ENCODE assay signal across 1 cellular context in the genomic region with DNA sequence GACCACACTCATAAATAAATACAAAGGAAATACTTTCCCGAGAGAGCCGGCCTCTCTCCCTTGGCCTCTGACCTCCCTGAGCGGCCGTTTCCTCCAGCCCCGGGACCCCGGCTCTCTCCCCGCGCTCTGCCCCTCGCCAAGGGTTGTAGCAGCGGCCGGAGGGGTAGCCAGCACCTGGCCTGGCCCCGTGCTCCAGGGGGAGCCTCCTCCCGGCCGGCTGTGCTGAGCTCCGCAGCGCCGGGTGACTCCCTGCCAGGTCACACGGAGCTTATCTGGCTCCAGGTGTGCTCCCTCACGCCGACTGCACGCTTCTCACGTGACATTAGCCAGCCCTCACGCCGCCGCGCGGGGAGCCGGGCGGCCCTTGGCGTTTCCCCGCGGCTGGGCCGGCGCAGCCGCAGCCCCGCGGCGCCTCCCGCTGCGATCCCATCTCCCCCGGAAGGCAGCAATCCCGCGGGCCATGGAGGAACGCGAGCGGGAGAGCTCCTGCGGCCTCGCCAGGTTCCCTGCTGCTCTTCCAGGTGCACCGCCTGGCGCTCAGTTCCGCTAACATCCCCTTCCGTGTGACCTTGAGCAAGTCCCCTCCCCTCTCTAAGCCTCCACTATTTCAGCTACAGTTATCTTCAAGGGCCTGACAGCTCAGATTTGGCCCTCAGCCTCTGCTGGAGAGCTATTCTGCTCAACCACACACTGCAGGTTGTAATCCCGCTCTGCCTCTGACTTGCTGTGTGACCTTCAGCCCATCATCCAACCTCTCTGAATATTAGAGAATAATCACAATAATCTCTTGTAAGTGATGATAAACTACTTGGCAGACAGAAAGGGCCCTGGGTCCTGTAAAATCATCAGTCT.
TF ChIP-seq lines count a peak whose summit lies in the region.

No MANE protein-coding gene starts in this region.

TF ChIP-seq in HepG2, 621 proteins besides CTCF, POLR2A, EP300 and RAD21 (continues in another document):
- no peak for TF ChIP-seq ZMYM2 (CRISPR knock-in tag; IDR thresholded peaks at IDR 0.05)
- peak in 1 of 2 experiments; percentile 43; a peak in 3 of 4 replicates for TF ChIP-seq NR2F1 (CRISPR knock-in tag; IDR thresholded peaks at IDR 0.05)
- TF ChIP-seq, protein P1, sequence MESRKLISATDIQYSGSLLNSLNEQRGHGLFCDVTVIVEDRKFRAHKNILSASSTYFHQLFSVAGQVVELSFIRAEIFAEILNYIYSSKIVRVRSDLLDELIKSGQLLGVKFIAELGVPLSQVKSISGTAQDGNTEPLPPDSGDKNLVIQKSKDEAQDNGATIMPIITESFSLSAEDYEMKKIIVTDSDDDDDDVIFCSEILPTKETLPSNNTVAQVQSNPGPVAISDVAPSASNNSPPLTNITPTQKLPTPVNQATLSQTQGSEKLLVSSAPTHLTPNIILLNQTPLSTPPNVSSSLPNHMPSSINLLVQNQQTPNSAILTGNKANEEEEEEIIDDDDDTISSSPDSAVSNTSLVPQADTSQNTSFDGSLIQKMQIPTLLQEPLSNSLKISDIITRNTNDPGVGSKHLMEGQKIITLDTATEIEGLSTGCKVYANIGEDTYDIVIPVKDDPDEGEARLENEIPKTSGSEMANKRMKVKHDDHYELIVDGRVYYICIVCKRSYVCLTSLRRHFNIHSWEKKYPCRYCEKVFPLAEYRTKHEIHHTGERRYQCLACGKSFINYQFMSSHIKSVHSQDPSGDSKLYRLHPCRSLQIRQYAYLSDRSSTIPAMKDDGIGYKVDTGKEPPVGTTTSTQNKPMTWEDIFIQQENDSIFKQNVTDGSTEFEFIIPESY (CRISPR knock-in tag; IDR thresholded peaks at IDR 0.05): no peak
- TF ChIP-seq, protein P2, sequence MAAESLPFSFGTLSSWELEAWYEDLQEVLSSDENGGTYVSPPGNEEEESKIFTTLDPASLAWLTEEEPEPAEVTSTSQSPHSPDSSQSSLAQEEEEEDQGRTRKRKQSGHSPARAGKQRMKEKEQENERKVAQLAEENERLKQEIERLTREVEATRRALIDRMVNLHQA (CRISPR knock-in tag; IDR thresholded peaks at IDR 0.05): no peak
- TF ChIP-seq PAX8 (CRISPR knock-in tag; IDR thresholded peaks at IDR 0.05; ENCODE audit: borderline replicate concordance): no peak
- TF ChIP-seq ZNF773 (CRISPR knock-in tag; IDR thresholded peaks at IDR 0.05; ENCODE audit: borderline replicate concordance): no peak
- TF ChIP-seq ZNF12 (CRISPR knock-in tag; IDR thresholded peaks at IDR 0.05): no peak
- TF ChIP-seq KDM4B (CRISPR knock-in tag; IDR thresholded peaks at IDR 0.05): 0 out of 2 replicates have a peak, but pooled peaks have one; percentile 28
- no peak; the same call in 1 of the 2 replicates for TF ChIP-seq ZNF317 (CRISPR knock-in tag; IDR thresholded peaks at IDR 0.05)
- no peak for TF ChIP-seq CHCHD3 (CRISPR knock-in tag; IDR thresholded peaks at IDR 0.05)
- TF ChIP-seq SOX13 (IDR thresholded peaks at IDR 0.05): no peak
- TF ChIP-seq SOX13 (CRISPR knock-in tag; conservative IDR thresholded peaks at IDR 0.05 in 1 of 2, IDR thresholded peaks at IDR 0.05 in 1 of 2): no peak
- TF ChIP-seq, protein P3, sequence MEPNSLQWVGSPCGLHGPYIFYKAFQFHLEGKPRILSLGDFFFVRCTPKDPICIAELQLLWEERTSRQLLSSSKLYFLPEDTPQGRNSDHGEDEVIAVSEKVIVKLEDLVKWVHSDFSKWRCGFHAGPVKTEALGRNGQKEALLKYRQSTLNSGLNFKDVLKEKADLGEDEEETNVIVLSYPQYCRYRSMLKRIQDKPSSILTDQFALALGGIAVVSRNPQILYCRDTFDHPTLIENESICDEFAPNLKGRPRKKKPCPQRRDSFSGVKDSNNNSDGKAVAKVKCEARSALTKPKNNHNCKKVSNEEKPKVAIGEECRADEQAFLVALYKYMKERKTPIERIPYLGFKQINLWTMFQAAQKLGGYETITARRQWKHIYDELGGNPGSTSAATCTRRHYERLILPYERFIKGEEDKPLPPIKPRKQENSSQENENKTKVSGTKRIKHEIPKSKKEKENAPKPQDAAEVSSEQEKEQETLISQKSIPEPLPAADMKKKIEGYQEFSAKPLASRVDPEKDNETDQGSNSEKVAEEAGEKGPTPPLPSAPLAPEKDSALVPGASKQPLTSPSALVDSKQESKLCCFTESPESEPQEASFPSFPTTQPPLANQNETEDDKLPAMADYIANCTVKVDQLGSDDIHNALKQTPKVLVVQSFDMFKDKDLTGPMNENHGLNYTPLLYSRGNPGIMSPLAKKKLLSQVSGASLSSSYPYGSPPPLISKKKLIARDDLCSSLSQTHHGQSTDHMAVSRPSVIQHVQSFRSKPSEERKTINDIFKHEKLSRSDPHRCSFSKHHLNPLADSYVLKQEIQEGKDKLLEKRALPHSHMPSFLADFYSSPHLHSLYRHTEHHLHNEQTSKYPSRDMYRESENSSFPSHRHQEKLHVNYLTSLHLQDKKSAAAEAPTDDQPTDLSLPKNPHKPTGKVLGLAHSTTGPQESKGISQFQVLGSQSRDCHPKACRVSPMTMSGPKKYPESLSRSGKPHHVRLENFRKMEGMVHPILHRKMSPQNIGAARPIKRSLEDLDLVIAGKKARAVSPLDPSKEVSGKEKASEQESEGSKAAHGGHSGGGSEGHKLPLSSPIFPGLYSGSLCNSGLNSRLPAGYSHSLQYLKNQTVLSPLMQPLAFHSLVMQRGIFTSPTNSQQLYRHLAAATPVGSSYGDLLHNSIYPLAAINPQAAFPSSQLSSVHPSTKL (CRISPR knock-in tag; IDR thresholded peaks at IDR 0.05): no peak; the same call in 1 of the 2 replicates
- TF ChIP-seq BRCA1 (CRISPR knock-in tag; IDR thresholded peaks at IDR 0.05): no peak
- no peak for TF ChIP-seq HOXA7 (CRISPR knock-in tag; IDR thresholded peaks at IDR 0.05)
- TF ChIP-seq, protein P4, sequence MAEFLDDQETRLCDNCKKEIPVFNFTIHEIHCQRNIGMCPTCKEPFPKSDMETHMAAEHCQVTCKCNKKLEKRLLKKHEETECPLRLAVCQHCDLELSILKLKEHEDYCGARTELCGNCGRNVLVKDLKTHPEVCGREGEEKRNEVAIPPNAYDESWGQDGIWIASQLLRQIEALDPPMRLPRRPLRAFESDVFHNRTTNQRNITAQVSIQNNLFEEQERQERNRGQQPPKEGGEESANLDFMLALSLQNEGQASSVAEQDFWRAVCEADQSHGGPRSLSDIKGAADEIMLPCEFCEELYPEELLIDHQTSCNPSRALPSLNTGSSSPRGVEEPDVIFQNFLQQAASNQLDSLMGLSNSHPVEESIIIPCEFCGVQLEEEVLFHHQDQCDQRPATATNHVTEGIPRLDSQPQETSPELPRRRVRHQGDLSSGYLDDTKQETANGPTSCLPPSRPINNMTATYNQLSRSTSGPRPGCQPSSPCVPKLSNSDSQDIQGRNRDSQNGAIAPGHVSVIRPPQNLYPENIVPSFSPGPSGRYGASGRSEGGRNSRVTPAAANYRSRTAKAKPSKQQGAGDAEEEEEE (CRISPR knock-in tag; IDR thresholded peaks at IDR 0.05; ENCODE audit: borderline replicate concordance): no peak
- TF ChIP-seq, protein P5, sequence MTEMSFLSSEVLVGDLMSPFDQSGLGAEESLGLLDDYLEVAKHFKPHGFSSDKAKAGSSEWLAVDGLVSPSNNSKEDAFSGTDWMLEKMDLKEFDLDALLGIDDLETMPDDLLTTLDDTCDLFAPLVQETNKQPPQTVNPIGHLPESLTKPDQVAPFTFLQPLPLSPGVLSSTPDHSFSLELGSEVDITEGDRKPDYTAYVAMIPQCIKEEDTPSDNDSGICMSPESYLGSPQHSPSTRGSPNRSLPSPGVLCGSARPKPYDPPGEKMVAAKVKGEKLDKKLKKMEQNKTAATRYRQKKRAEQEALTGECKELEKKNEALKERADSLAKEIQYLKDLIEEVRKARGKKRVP (CRISPR knock-in tag; IDR thresholded peaks at IDR 0.05): no peak
- no peak for TF ChIP-seq CCAR2 (optimal IDR thresholded peaks at IDR 0.05; ENCODE audit: low read depth, low read length)
- peak; percentile 59; the same call in 1 of the 2 replicates for TF ChIP-seq ZIK1 (CRISPR knock-in tag; IDR thresholded peaks at IDR 0.05; ENCODE audit: borderline replicate concordance, low read depth)
- TF ChIP-seq TARDBP (CRISPR knock-in tag; IDR thresholded peaks at IDR 0.05): 0 out of 2 replicates have a peak, but pooled peaks have one; percentile 39
- TF ChIP-seq ZKSCAN5 (CRISPR knock-in tag; IDR thresholded peaks at IDR 0.05): no peak
- TF ChIP-seq, protein P6, sequence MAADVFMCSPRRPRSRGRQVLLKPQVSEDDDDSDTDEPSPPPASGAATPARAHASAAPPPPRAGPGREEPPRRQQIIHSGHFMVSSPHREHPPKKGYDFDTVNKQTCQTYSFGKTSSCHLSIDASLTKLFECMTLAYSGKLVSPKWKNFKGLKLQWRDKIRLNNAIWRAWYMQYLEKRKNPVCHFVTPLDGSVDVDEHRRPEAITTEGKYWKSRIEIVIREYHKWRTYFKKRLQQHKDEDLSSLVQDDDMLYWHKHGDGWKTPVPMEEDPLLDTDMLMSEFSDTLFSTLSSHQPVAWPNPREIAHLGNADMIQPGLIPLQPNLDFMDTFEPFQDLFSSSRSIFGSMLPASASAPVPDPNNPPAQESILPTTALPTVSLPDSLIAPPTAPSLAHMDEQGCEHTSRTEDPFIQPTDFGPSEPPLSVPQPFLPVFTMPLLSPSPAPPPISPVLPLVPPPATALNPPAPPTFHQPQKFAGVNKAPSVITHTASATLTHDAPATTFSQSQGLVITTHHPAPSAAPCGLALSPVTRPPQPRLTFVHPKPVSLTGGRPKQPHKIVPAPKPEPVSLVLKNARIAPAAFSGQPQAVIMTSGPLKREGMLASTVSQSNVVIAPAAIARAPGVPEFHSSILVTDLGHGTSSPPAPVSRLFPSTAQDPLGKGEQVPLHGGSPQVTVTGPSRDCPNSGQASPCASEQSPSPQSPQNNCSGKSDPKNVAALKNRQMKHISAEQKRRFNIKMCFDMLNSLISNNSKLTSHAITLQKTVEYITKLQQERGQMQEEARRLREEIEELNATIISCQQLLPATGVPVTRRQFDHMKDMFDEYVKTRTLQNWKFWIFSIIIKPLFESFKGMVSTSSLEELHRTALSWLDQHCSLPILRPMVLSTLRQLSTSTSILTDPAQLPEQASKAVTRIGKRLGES (CRISPR knock-in tag; IDR thresholded peaks at IDR 0.05; ENCODE audit: borderline replicate concordance): peak; percentile 85
- no peak for TF ChIP-seq HNF4G (IDR thresholded peaks at IDR 0.05; ENCODE audit: borderline replicate concordance, low read depth, low read length)
- peak; percentile 36; the same call in 1 of the 2 replicates for TF ChIP-seq HNF4G (CRISPR knock-in tag; IDR thresholded peaks at IDR 0.05; ENCODE audit: borderline replicate concordance, low read depth)
- TF ChIP-seq NCOA1 (CRISPR knock-in tag; IDR thresholded peaks at IDR 0.05): no peak
- TF ChIP-seq, protein P7, sequence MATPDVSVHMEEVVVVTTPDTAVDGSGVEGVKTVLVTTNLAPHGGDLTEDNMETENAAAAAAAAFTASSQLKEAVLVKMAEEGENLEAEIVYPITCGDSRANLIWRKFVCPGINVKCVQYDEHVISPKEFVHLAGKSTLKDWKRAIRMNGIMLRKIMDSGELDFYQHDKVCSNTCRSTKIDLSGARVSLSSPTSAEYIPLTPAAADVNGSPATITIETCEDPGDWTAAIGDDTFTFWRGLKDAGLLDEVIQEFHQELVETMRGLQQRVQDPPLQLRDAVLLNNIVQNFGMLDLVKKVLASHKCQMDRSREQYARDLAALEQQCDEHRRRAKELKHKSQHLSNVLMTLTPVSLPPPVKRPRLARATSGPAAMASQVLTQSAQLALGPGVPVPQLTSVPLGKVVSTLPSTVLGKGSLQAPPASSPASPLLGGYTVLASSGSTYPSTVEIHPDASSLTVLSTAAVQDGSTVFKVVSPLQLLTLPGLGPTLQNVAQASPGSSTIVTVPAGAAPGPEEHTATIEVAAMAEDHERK (CRISPR knock-in tag; IDR thresholded peaks at IDR 0.05; ENCODE audit: low read depth): no peak
- TF ChIP-seq HDAC1 (CRISPR knock-in tag; IDR thresholded peaks at IDR 0.05): no peak; the same call in none of the 2 replicates
- TF ChIP-seq ZFP36L1 (CRISPR knock-in tag; IDR thresholded peaks at IDR 0.05): no peak
- TF ChIP-seq ZNF331 (CRISPR knock-in tag; IDR thresholded peaks at IDR 0.05): peak; percentile 48; the same call in 1 of the 2 replicates
- TF ChIP-seq ZNF484 (CRISPR knock-in tag; IDR thresholded peaks at IDR 0.05; ENCODE audit: borderline replicate concordance, low read depth): no peak
- TF ChIP-seq, protein P8, sequence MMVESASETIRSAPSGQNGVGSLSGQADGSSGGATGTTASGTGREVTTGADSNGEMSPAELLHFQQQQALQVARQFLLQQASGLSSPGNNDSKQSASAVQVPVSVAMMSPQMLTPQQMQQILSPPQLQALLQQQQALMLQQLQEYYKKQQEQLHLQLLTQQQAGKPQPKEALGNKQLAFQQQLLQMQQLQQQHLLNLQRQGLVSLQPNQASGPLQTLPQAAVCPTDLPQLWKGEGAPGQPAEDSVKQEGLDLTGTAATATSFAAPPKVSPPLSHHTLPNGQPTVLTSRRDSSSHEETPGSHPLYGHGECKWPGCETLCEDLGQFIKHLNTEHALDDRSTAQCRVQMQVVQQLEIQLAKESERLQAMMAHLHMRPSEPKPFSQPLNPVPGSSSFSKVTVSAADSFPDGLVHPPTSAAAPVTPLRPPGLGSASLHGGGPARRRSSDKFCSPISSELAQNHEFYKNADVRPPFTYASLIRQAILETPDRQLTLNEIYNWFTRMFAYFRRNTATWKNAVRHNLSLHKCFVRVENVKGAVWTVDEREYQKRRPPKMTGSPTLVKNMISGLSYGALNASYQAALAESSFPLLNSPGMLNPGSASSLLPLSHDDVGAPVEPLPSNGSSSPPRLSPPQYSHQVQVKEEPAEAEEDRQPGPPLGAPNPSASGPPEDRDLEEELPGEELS (CRISPR knock-in tag; IDR thresholded peaks at IDR 0.05): peak; percentile 16; the same call in 1 of the 2 replicates
- TF ChIP-seq ZEB1 (IDR thresholded peaks at IDR 0.05; ENCODE audit: insufficient replicate concordance, low read depth): peak; percentile 58
- TF ChIP-seq, protein P9, sequence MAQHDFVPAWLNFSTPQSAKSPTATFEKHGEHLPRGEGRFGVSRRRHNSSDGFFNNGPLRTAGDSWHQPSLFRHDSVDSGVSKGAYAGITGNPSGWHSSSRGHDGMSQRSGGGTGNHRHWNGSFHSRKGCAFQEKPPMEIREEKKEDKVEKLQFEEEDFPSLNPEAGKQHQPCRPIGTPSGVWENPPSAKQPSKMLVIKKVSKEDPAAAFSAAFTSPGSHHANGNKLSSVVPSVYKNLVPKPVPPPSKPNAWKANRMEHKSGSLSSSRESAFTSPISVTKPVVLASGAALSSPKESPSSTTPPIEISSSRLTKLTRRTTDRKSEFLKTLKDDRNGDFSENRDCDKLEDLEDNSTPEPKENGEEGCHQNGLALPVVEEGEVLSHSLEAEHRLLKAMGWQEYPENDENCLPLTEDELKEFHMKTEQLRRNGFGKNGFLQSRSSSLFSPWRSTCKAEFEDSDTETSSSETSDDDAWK (CRISPR knock-in tag; IDR thresholded peaks at IDR 0.05): no peak
- no peak for TF ChIP-seq NR3C1 (CRISPR knock-in tag; IDR thresholded peaks at IDR 0.05)
- TF ChIP-seq RCOR2 (CRISPR knock-in tag; IDR thresholded peaks at IDR 0.05): 0 out of 2 replicates have a peak, but pooled peaks have one; percentile 15
- TF ChIP-seq, protein P10, sequence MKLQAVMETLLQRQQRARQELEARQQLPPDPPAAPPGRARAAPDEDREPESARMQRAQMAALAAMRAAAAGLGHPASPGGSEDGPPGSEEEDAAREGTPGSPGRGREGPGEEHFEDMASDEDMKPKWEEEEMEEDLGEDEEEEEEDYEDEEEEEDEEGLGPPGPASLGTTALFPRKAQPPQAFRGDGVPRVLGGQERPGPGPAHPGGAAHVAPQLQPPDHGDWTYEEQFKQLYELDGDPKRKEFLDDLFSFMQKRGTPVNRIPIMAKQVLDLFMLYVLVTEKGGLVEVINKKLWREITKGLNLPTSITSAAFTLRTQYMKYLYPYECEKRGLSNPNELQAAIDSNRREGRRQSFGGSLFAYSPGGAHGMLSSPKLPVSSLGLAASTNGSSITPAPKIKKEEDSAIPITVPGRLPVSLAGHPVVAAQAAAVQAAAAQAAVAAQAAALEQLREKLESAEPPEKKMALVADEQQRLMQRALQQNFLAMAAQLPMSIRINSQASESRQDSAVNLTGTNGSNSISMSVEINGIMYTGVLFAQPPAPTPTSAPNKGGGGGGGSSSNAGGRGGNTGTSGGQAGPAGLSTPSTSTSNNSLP (IDR thresholded peaks at IDR 0.05; ENCODE audit: low read depth, low read length): no peak
